ENCODE assay signal across 8 cellular contexts in the genomic region with DNA sequence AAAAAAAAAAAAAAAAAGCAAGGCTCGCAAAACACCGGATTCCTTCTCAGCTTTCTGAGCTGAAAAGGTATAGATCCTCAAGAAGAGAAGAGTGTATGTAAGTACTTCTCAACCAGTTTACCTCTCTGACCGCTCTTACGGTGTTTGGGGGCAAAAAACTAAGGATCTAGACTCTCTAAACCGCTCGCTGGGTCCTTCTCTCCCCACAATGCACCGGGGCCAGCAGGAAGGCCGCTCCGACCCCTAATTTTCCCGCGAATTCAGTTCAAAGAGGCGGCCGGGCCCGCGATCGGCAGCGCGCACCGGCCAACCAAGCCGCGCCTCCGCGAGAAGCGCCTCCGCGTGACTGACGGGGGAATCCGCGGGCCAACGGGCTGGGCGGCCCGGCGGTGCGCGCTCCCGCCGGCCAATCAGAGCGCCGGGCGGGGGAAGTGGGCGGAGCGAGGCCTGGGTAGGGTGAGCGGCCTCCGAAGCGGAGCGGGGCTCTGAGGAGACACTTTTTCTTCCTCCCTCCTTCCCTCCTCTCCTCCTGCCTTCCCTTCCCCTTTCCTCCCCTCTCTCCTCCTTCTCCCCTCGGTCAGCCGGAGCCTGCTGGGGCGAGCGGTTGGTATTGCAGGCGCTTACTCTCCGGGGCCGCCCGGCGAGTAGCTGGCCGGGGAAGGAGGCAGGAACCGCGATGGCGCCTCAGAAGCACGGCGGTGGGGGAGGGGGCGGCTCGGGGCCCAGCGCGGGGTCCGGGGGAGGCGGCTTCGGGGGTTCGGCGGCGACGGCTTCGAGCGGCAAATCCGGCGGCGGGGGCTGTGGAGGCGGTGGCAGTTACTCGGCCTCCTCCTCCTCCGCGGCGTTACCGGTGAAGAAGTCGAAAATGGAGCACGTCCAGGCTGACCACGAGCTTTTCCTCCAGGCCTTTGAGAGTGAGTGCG.
A peak's percentile ranks its signal among the peaks of the same experiment; 100 is the strongest.
DNase-seq lines count a peak whose midpoint lies in the region; ATAC-seq, FAIRE-seq and TF ChIP-seq lines count a peak whose summit lies in the region.
"Not testable (repeated sequence)": the region's sequence is repeated elsewhere in the genome, so short reads cannot be mapped to it uniquely, and the experiment has no call there.

No MANE protein-coding gene starts in this region.

- peak; percentile 83 to 90 for TF ChIP-seq POLR2A in HepG2 (IDR thresholded peaks at IDR 0.05; ENCODE audit: insufficient read depth in 1 of 2, low read depth in 2 of 2, low read length in 2 of 2)

- intact Hi-C loops in HepG2 (cut with micrococcal nuclease; ENCODE audit: unreplicated experiment), result not testable (repeated sequence)

- peak overlapping the region; percentile 97 for H2AFZ ChIP-seq in HepG2 (ENCODE audit: low read length)

- peak overlapping the region; percentile 74 for H3K4me3 ChIP-seq in BLaER1
- H3K4me3 ChIP-seq in HepG2 (replicated peaks in 1 of 3; ENCODE audit: insufficient read depth in 1 of 3, low read depth in 2 of 3, low read length in 3 of 3), result peak overlapping the region; percentile 72 to 89 (median 76)

- 2% methylated on average over 22 of the region's 87 CpGs for WGBS in HepG2 (ENCODE audit: low lambda C conversion rate)

- in situ Hi-C loops in HepG2 (cut with HindIII; ENCODE audit: extremely low pct_ligation_motif_present, low pct_unique_long_range_greater_than_20kb), result not testable (repeated sequence)

- H3K9ac ChIP-seq in BLaER1, result peak overlapping the region; percentile 91
- H3K9ac ChIP-seq in HepG2 (ENCODE audit: insufficient read depth, low read depth, low read length), result peak overlapping the region; percentile 86

- H3K27me3 ChIP-seq in BLaER1; HepG2 (ENCODE audit: control insufficient read depth in 1 of 2, insufficient read depth in 2 of 2, low read length in 2 of 2): not testable (repeated sequence)

- not testable (repeated sequence) for TF ChIP-seq RAD21 in HepG2 (CRISPR knock-in tag; IDR thresholded peaks at IDR 0.05)

- H3K79me2 ChIP-seq in HepG2 (ENCODE audit: insufficient read depth, low read length), result peaks cover 40% of the 10 kb centered on the region

- peak; percentile 87 for ATAC-seq in GM19328 (IDR thresholded peaks at IDR 0.05; ENCODE audit: unreplicated experiment)
- peak; percentile 88 for ATAC-seq in HG03442 (IDR thresholded peaks at IDR 0.05; ENCODE audit: unreplicated experiment)
- ATAC-seq in HepG2, result peak; percentile 92

- not testable (repeated sequence) for TF ChIP-seq CTCF in HepG2 (CRISPR knock-in tag; IDR thresholded peaks at IDR 0.05)

- H4K20me1 ChIP-seq in BLaER1, result peaks cover 76% of the 10 kb centered on the region
- peaks cover 16% of the 10 kb centered on the region for H4K20me1 ChIP-seq in HepG2 (ENCODE audit: insufficient read depth, low read length)

- not testable (repeated sequence) for BruUV-seq in HepG2 (replicated peaks; lab: Mats Ljungman, UMichigan)

- CTCF ChIA-PET in HepG2 (lab: Yijun Ruan, JAX; ENCODE audit: low intra/inter-chr PET ratio, low total read pairs), result not testable (repeated sequence)

- peak overlapping the region; percentile 74 for H3K4me2 ChIP-seq in BLaER1
- H3K4me2 ChIP-seq in HepG2 (ENCODE audit: low read depth, low read length), result peak overlapping the region; percentile 70

- peak; percentile 92 for DNase-seq in NCI-H748 (lab: John Stamatoyannopoulos, UW; ENCODE audit: unreplicated experiment)
- peak; percentile 84 for DNase-seq in activated CD4-positive, alpha-beta T cell treated with anti-CD3 and anti-CD28 coated beads, Interleukin-2, amount 50 U/mL, for 1 hour
- peak; percentile 24 for DNase-seq in cortex of kidney (lab: John Stamatoyannopoulos, UW)
- peak; percentile 63 for DNase-seq in HepG2 (ENCODE audit: low spot score)
- DNase-seq in stimulated activated CD4-positive, alpha-beta T cell treated with anti-CD3 and anti-CD28 coated beads, Interleukin-1b, Interleukin-23, amount 100 ng/mL, for 48 hours, result peak; percentile 86

- H3K36me3 ChIP-seq in BLaER1, result peaks cover 20% of the 10 kb centered on the region
- not testable (repeated sequence) for H3K36me3 ChIP-seq in HepG2 (replicated peaks in 1 of 2; ENCODE audit: control insufficient read depth in 1 of 2, insufficient read depth in 2 of 2, low read length in 2 of 2)

- POLR2A ChIA-PET in HepG2 (lab: Yijun Ruan, JAX), result interaction anchor here (0.9 kb wide), 1 partner anchor 100 kb away, joined by 3 read pairs; a partner anchor contains a TSS

- not testable (repeated sequence) for TF ChIP-seq EP300 in HepG2 (IDR thresholded peaks at IDR 0.05; ENCODE audit: low read depth in 2 of 2, low read length in 2 of 2); HepG2 (CRISPR knock-in tag; IDR thresholded peaks at IDR 0.05; ENCODE audit: borderline replicate concordance)

- H3K9me3 ChIP-seq in BLaER1; HepG2 (ENCODE audit: low read length): not testable (repeated sequence)

- H3K4me1 ChIP-seq in BLaER1 (peaks cover 57% of the 10 kb centered on the region), HepG2 (ENCODE audit: insufficient read depth, low read length) (peaks cover 40% of the 10 kb centered on the region)

- H3K27ac ChIP-seq in BLaER1, result peak overlapping the region; percentile 88
- peak overlapping the region; percentile 93 for H3K27ac ChIP-seq in HepG2 (ENCODE audit: extremely low read length, insufficient read depth, low read length)

- FAIRE-seq in HepG2 (lab: Jason Lieb, UNC), result peak; percentile 30

TF ChIP-seq in HepG2, 621 proteins besides CTCF, POLR2A, EP300 and RAD21 (continues in another document):
- peak; percentile 32; the same call in 1 of the 2 replicates for TF ChIP-seq ERF (CRISPR knock-in tag; IDR thresholded peaks at IDR 0.05)
- TF ChIP-seq HNRNPK (IDR thresholded peaks at IDR 0.05; ENCODE audit: low read depth, low read length, poor library complexity, severe bottlenecking), result peak; percentile 82
- TF ChIP-seq HOXA3 (CRISPR knock-in tag; IDR thresholded peaks at IDR 0.05), result peak; percentile 41; the same call in 1 of the 2 replicates
- TF ChIP-seq, protein P1, sequence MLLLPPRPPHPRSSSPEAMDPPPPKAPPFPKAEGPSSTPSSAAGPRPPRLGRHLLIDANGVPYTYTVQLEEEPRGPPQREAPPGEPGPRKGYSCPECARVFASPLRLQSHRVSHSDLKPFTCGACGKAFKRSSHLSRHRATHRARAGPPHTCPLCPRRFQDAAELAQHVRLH (CRISPR knock-in tag; IDR thresholded peaks at IDR 0.05; ENCODE audit: borderline replicate concordance, low read depth), result 0 out of 2 replicates have a peak, but pooled peaks have one; percentile 38
- TF ChIP-seq, protein P2, sequence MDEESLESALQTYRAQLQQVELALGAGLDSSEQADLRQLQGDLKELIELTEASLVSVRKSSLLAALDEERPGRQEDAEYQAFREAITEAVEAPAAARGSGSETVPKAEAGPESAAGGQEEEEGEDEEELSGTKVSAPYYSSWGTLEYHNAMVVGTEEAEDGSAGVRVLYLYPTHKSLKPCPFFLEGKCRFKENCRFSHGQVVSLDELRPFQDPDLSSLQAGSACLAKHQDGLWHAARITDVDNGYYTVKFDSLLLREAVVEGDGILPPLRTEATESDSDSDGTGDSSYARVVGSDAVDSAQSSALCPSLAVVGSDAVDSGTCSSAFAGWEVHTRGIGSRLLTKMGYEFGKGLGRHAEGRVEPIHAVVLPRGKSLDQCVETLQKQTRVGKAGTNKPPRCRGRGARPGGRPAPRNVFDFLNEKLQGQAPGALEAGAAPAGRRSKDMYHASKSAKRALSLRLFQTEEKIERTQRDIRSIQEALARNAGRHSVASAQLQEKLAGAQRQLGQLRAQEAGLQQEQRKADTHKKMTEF (CRISPR knock-in tag; IDR thresholded peaks at IDR 0.05), result peak; percentile 58; the same call in 1 of the 2 replicates
- peak; percentile 55; the same call in 1 of the 2 replicates for TF ChIP-seq ZNF768 (CRISPR knock-in tag; IDR thresholded peaks at IDR 0.05)
- TF ChIP-seq, protein P3, sequence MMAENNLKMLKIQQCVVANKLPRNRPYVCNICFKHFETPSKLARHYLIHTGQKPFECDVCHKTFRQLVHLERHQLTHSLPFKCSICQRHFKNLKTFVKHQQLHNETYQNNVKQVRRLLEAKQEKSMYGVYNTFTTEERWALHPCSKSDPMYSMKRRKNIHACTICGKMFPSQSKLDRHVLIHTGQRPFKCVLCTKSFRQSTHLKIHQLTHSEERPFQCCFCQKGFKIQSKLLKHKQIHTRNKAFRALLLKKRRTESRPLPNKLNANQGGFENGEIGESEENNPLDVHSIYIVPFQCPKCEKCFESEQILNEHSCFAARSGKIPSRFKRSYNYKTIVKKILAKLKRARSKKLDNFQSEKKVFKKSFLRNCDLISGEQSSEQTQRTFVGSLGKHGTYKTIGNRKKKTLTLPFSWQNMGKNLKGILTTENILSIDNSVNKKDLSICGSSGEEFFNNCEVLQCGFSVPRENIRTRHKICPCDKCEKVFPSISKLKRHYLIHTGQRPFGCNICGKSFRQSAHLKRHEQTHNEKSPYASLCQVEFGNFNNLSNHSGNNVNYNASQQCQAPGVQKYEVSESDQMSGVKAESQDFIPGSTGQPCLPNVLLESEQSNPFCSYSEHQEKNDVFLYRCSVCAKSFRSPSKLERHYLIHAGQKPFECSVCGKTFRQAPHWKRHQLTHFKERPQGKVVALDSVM (CRISPR knock-in tag; IDR thresholded peaks at IDR 0.05), result peak; percentile 55; the same call in 1 of the 2 replicates

Comparison
In these comparisons a context has a peak if more than half of its experiments do, and no peak if none do; other contexts are left out.
1. Peak in every context shown above with its lines: DNase-seq, ATAC-seq, H3K4me3 ChIP-seq and H3K27ac ChIP-seq.
2. DNase-seq: peak in every context shown above with its lines; median percentile 92 in NCI-H748; 86 in stimulated activated CD4-positive, alpha-beta T cell treated with anti-CD3 and anti-CD28 coated beads, Interleukin-1b, Interleukin-23, amount 100 ng/mL, for 48 hours; 84 in activated CD4-positive, alpha-beta T cell treated with anti-CD3 and anti-CD28 coated beads, Interleukin-2, amount 50 U/mL, for 1 hour; 63 in HepG2; 24 in cortex of kidney.